ENCODE assay signal across 22 cellular contexts in genomic region chr10:55820071-55820470, GRCh38.
DNase-seq lines count a peak whose midpoint lies in the region; TF ChIP-seq lines count a peak whose summit lies in the region.
"Had no signal": no experiment of that assay in that cellular context is flagged by ENCODE, and none has a peak within 500 bp of the region (broad histone marks: within the 10 kb centered on the region; RNA-seq: fewer than 3 reads in every experiment).

No MANE protein-coding gene starts in this region.

- TF ChIP-seq EP300 in SK-N-SH (IDR thresholded peaks at IDR 0.05; ENCODE audit: borderline replicate concordance in 1 of 2, low read depth in 1 of 2, low read length in 1 of 2): no peak

- H2AFZ ChIP-seq in SK-N-SH (ENCODE audit: low read depth): no peak overlapping the region

- peak overlapping the region; percentile 40 for H3K27ac Mint-ChIP-seq in nephron progenitor cell
- H3K27ac Mint-ChIP-seq in activated CD4-positive, alpha-beta T cell treated with anti-CD3 and anti-CD28 coated beads, Interleukin-2, amount 10 ng/mL, durations not matched to agents 24 days and 14 days: no peak overlapping the region
- H3K27ac Mint-ChIP-seq: CD8-positive, alpha-beta memory T cell had no signal

- peak overlapping the region; percentile 36; the same call in 1 of the 2 replicates for H3K9ac ChIP-seq in ES-I3 (ENCODE audit: low read depth, low read length)
- no peak overlapping the region for H3K9ac ChIP-seq in NT2/D1 (ENCODE audit: insufficient read length, low read depth)
- H3K9ac ChIP-seq in SK-N-SH: no peak overlapping the region

- H3K4me1 ChIP-seq in ES-I3 (ENCODE audit: insufficient read depth, low read length): peaks cover 21% of the 10 kb centered on the region
- H3K4me1 ChIP-seq in NT2/D1 (ENCODE audit: insufficient read depth, insufficient read length): no peaks in the 10 kb centered on the region
- no peaks in the 10 kb centered on the region; the same call in 1 of the 2 replicates for H3K4me1 ChIP-seq in iPS DF 6.9 (ENCODE audit: control insufficient read depth, insufficient read depth, low read length)
- H3K4me1 ChIP-seq in SK-N-SH (ENCODE audit: control insufficient read depth in 1 of 2, insufficient read depth in 2 of 2, low read depth in 1 of 2, low read length in 1 of 2): no peaks in the 10 kb centered on the region
- H3K4me1 ChIP-seq: Peyer's patch had no signal

- H3K27me3 Mint-ChIP-seq in nephron progenitor cell (ENCODE audit: low read depth, poor library complexity): no peaks in the 10 kb centered on the region
- no peaks in the 10 kb centered on the region for H3K27me3 Mint-ChIP-seq in activated CD4-positive, alpha-beta T cell treated with anti-CD3 and anti-CD28 coated beads, Interleukin-2, amount 10 ng/mL, durations not matched to agents 24 days and 14 days
- H3K27me3 Mint-ChIP-seq: CD8-positive, alpha-beta memory T cell had no signal

- WGBS in iPS DF 6.9 (ENCODE audit: insufficient coverage, insufficient read length): no CpG with 5 or more reads among the region's 3 CpGs
- WGBS in SK-N-SH (ENCODE audit: low lambda C conversion rate): 16% methylated on average over 3 of the region's 3 CpGs

- H3K4me3 ChIP-seq in NT2/D1 (ENCODE audit: insufficient read length, low read depth) (no peak overlapping the region), iPS DF 6.9 (ENCODE audit: low read length) (no peak overlapping the region), SK-N-SH (ENCODE audit: low read depth in 2 of 2, low read length in 1 of 2) (no peak overlapping the region)
- H3K4me3 ChIP-seq: Peyer's patch had no signal

- H3K79me2 ChIP-seq in SK-N-SH (ENCODE audit: insufficient read depth): no peaks in the 10 kb centered on the region

- peaks cover 11% of the 10 kb centered on the region for H3K4me1 Mint-ChIP-seq in nephron progenitor cell
- no peaks in the 10 kb centered on the region for H3K4me1 Mint-ChIP-seq in activated CD4-positive, alpha-beta T cell treated with anti-CD3 and anti-CD28 coated beads, Interleukin-2, amount 10 ng/mL, durations not matched to agents 24 days and 14 days
- H3K4me1 Mint-ChIP-seq: CD8-positive, alpha-beta memory T cell had no signal

- H3K36me3 ChIP-seq in ES-I3 (ENCODE audit: insufficient read depth, low read length) (0 out of 2 replicates have a peak, but pooled peaks cover 2% of the 10 kb centered on the region), NT2/D1 (ENCODE audit: insufficient read depth, insufficient read length, low read length) (no peaks in the 10 kb centered on the region), iPS DF 6.9 (ENCODE audit: control insufficient read depth, insufficient read depth, low read length) (no peaks in the 10 kb centered on the region), SK-N-SH (replicated peaks in 1 of 2; ENCODE audit: control insufficient read depth in 1 of 2, insufficient read depth in 2 of 2, low read length in 1 of 2) (no peaks in the 10 kb centered on the region)
- H3K36me3 ChIP-seq: Peyer's patch had no signal

- no peaks in the 10 kb centered on the region for H4K20me1 ChIP-seq in SK-N-SH (ENCODE audit: insufficient read depth)

- POLR2A ChIA-PET in SK-N-SH (lab: Yijun Ruan, JAX): no interaction called here

- TF ChIP-seq CTCF in nephron progenitor cell (IDR thresholded peaks at IDR 0.05): no peak
- no peak for TF ChIP-seq CTCF in SK-N-SH (IDR thresholded peaks at IDR 0.05)

- no peak overlapping the region for H3K27ac ChIP-seq in iPS DF 6.9 (ENCODE audit: low read length)
- H3K27ac ChIP-seq in SK-N-SH (ENCODE audit: low read depth in 2 of 2, low read length in 1 of 2): no peak overlapping the region
- H3K27ac ChIP-seq: C4-2B, Peyer's patch had no signal

- peaks cover 26% of the 10 kb centered on the region for H3K9me3 Mint-ChIP-seq in nephron progenitor cell
- H3K9me3 Mint-ChIP-seq in activated CD4-positive, alpha-beta T cell treated with anti-CD3 and anti-CD28 coated beads, Interleukin-2, amount 10 ng/mL, durations not matched to agents 24 days and 14 days: no peaks in the 10 kb centered on the region

- H3K36me3 Mint-ChIP-seq in nephron progenitor cell (ENCODE audit: low read depth): peaks cover 18% of the 10 kb centered on the region
- H3K36me3 Mint-ChIP-seq in activated CD4-positive, alpha-beta T cell treated with anti-CD3 and anti-CD28 coated beads, Interleukin-2, amount 10 ng/mL, durations not matched to agents 24 days and 14 days (ENCODE audit: low read depth): no peaks in the 10 kb centered on the region

- H3K4me3 Mint-ChIP-seq in nephron progenitor cell: no peak overlapping the region
- H3K4me3 Mint-ChIP-seq in activated CD4-positive, alpha-beta T cell treated with anti-CD3 and anti-CD28 coated beads, Interleukin-2, amount 10 ng/mL, durations not matched to agents 24 days and 14 days: no peak overlapping the region
- H3K4me3 Mint-ChIP-seq: CD8-positive, alpha-beta memory T cell had no signal

- TF ChIP-seq RAD21 in SK-N-SH (IDR thresholded peaks at IDR 0.05; ENCODE audit: low read length): no peak

- intact Hi-C loops in activated CD4-positive, alpha-beta T cell treated with anti-CD3 and anti-CD28 coated beads, Interleukin-2, amount 10 ng/mL, durations not matched to agents 24 days and 14 days (cut with micrococcal nuclease): no loop called here

- no peaks in the 10 kb centered on the region for H3K9me2 ChIP-seq in SK-N-SH

- DNase-seq in NT2/D1 (ENCODE audit: low read depth, low spot score): peak; percentile 57
- DNase-seq in iPS DF 6.9 (ENCODE audit: low read depth, low spot score): peak; percentile 25
- no peak for DNase-seq in nephron progenitor cell
- DNase-seq in DMS53 treated with DMSO at 0.1 percent for 48 hours (lab: John Stamatoyannopoulos, UW; ENCODE audit: unreplicated experiment): no peak
- DNase-seq in activated CD4-positive, alpha-beta T cell treated with anti-CD3 and anti-CD28 coated beads, Interleukin-2, amount 10 ng/mL, durations not matched to agents 24 days and 14 days: no peak
- no peak for DNase-seq in SK-N-SH
- DNase-seq: Calu3; CD8-positive, alpha-beta memory T cell; DMS153; GF-D8; KBM-7; MM.1S; NCI-H1048; NCI-H1417 treated with DMSO at 0.1 percent for 48 hours; NCI-H1930; NCI-H2227 treated with DMSO at 0.1 percent for 48 hours; NCI-H524; NCI-H774; NK-92 treated with Interleukin-12 subunit alpha and Interleukin-12 subunit beta, amount 100 ng/mL, for 24 hours; Peyer's patch had no signal

- peaks cover 7% of the 10 kb centered on the region for H3K9me3 ChIP-seq in ES-I3 (ENCODE audit: control insufficient read depth, insufficient read depth, low read length)
- peaks cover 46% of the 10 kb centered on the region for H3K9me3 ChIP-seq in NT2/D1 (ENCODE audit: insufficient read depth, low read length)
- no peaks in the 10 kb centered on the region; the same call in 1 of the 2 replicates for H3K9me3 ChIP-seq in iPS DF 6.9 (ENCODE audit: control insufficient read depth, insufficient read depth, low read length)
- H3K9me3 ChIP-seq in SK-N-SH: no peaks in the 10 kb centered on the region
- H3K9me3 ChIP-seq: Peyer's patch had no signal

- no peak overlapping the region for H3K4me2 ChIP-seq in SK-N-SH

- CTCF ChIA-PET in SK-N-SH (lab: Yijun Ruan, JAX): no interaction called here

- H3F3A ChIP-seq in SK-N-SH (replicated peaks; ENCODE audit: insufficient read depth): no peaks in the 10 kb centered on the region

- H3K27me3 ChIP-seq in NT2/D1 (ENCODE audit: insufficient read depth, insufficient read length): no peaks in the 10 kb centered on the region
- H3K27me3 ChIP-seq in iPS DF 6.9 (ENCODE audit: control insufficient read depth, insufficient read depth, low read length): no peaks in the 10 kb centered on the region
- H3K27me3 ChIP-seq in SK-N-SH (ENCODE audit: insufficient read depth): no peaks in the 10 kb centered on the region
- H3K27me3 ChIP-seq: Peyer's patch had no signal

TF ChIP-seq in SK-N-SH, 30 proteins besides CTCF, POLR2A, EP300 and RAD21 (continues in another document):
- TF ChIP-seq FOXM1 (IDR thresholded peaks at IDR 0.05; ENCODE audit: low read depth): no peak
- TF ChIP-seq GABPA (IDR thresholded peaks at IDR 0.05; ENCODE audit: low read depth): no peak
- TF ChIP-seq RXRA (IDR thresholded peaks at IDR 0.05; ENCODE audit: borderline replicate concordance, low read depth): no peak
- TF ChIP-seq RFX5 (IDR thresholded peaks at IDR 0.05; ENCODE audit: low read length): no peak
- TF ChIP-seq MAX (IDR thresholded peaks at IDR 0.05; ENCODE audit: low read depth): no peak
- TF ChIP-seq JUND (IDR thresholded peaks at IDR 0.05): no peak
- TF ChIP-seq TAF1 (IDR thresholded peaks at IDR 0.05; ENCODE audit: borderline replicate concordance, low read depth, low read length): no peak
- TF ChIP-seq ELF1 (IDR thresholded peaks at IDR 0.05): no peak
- TF ChIP-seq MEF2A (IDR thresholded peaks at IDR 0.05; ENCODE audit: borderline replicate concordance, low read depth): no peak
- no peak for TF ChIP-seq IRF3 (IDR thresholded peaks at IDR 0.05; ENCODE audit: low read depth, low read length)
- TF ChIP-seq USF1 (IDR thresholded peaks at IDR 0.05; ENCODE audit: borderline replicate concordance, low read depth): no peak
- no peak for TF ChIP-seq GATA2 (CRISPR knock-in tag; IDR thresholded peaks at IDR 0.05)
- TF ChIP-seq MXI1 (IDR thresholded peaks at IDR 0.05; ENCODE audit: low read depth, low read length): no peak

Comparison
In these comparisons a context has a peak if more than half of its experiments do, and no peak if none do; other contexts are left out.
1. DNase-seq: peak in NT2/D1 (single experiment) and iPS DF 6.9 (single experiment); none in nephron progenitor cell (single experiment), DMS53 treated with DMSO at 0.1 percent for 48 hours (single experiment), activated CD4-positive, alpha-beta T cell treated with anti-CD3 and anti-CD28 coated beads, Interleukin-2, amount 10 ng/mL, durations not matched to agents 24 days and 14 days (single experiment) and SK-N-SH (single experiment).